35 cellular contexts compared by ENCODE assay signal in the genomic region with DNA sequence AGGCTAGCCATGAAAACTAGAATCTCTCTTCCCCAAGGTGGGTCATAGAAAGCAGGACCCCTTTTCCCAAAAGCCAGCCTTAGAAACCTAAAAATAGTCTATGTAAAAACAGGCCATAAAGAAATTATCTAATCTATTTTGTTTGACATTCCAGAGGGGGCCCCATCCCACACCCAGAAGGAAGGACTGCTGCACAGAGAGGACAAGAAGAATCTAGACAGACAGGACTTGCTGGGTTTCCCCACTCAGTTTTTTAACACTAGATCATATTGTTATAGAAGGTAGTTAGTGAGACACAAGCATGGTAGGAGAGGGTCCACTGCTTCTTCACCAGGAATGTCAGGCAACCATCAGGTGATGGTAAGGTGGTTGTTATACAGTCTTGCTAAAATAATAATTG.
"Had no signal": no experiment of that assay in that cellular context is flagged by ENCODE, and none has a peak within 500 bp of the region (broad histone marks: within the 10 kb centered on the region; RNA-seq: fewer than 3 reads in every experiment).

No MANE protein-coding gene starts in this region.

- H3K27ac ChIP-seq: adrenal gland, body of pancreas, colonic mucosa, dorsolateral prefrontal cortex, epithelial cell of prostate, esophagus squamous epithelium, WERI-Rb-1 had no signal

- H3K9me3 Mint-ChIP-seq: activated B cell treated with CpG ODN at 0.5 μM for 24 hours; activated CD4-positive, alpha-beta memory T cell treated with anti-CD3 and anti-CD28 coated beads for 36 hours; activated CD4-positive, alpha-beta T cell treated with anti-CD3 and anti-CD28 coated beads, Interleukin-2, amount 10 ng/mL, durations not matched to agents 24 days and 14 days; activated naive CD4-positive, alpha-beta T cell treated with anti-CD3 and anti-CD28 coated beads, Interleukin-2, amount 50 U/mL, for 24 hours; activated naive CD8-positive, alpha-beta T cell treated with anti-CD3 and anti-CD28 coated beads for 36 hours; activated naive CD8-positive, alpha-beta T cell treated with anti-CD3 and anti-CD28 coated beads, Interleukin-2, amount 50 U/mL, for 24 hours; activated T-helper 1 cell treated with anti-CD3 and anti-CD28 coated beads, Interleukin-12 subunit alpha, Interleukin-12 subunit beta, Interleukin-2, Interleukin-4 antibody, amounts not matched to agents 30 ng/mL and 10 ng/mL and 1 ng/mL, durations not matched to agents 14 hours and 24 hours and 36 hours; activated T-helper 2 cell treated with anti-CD3 and anti-CD28 coated beads, Interferon-gamma antibody, Interleukin-2, Interleukin-4, amounts not matched to agents 10 μg/mL and 5 μg/mL and 100 μg/mL, durations not matched to agents 14 hours and 24 hours and 36 hours; T-helper 2 cell treated with Interferon-gamma antibody and Interleukin-4, amounts not matched to agents 5 μg/mL and 100 μg/mL, for 36 hours had no signal

- H3K27ac Mint-ChIP-seq: activated B cell treated with CpG ODN at 0.5 μM for 24 hours; activated CD4-positive, alpha-beta memory T cell treated with anti-CD3 and anti-CD28 coated beads for 36 hours; activated CD4-positive, alpha-beta T cell treated with anti-CD3 and anti-CD28 coated beads for 36 hours; activated CD4-positive, alpha-beta T cell treated with anti-CD3 and anti-CD28 coated beads, Interleukin-2, amount 10 ng/mL, durations not matched to agents 24 days and 14 days; activated CD8-positive, alpha-beta memory T cell treated with anti-CD3 and anti-CD28 coated beads, Interleukin-2, amount 10 ng/mL, durations not matched to agents 7 days and 5 days; activated CD8-positive, alpha-beta T cell treated with anti-CD3 and anti-CD28 coated beads, Interleukin-2, amount 10 ng/mL, durations not matched to agents 7 days and 5 days; activated naive CD4-positive, alpha-beta T cell treated with anti-CD3 and anti-CD28 coated beads for 36 hours; activated naive CD4-positive, alpha-beta T cell treated with anti-CD3 and anti-CD28 coated beads, Interleukin-2, amount 50 U/mL, for 24 hours; activated naive CD8-positive, alpha-beta T cell treated with anti-CD3 and anti-CD28 coated beads for 36 hours; activated naive CD8-positive, alpha-beta T cell treated with anti-CD3 and anti-CD28 coated beads, Interleukin-2, amount 50 U/mL, for 24 hours; activated T-helper 1 cell treated with anti-CD3 and anti-CD28 coated beads, Interleukin-12 subunit alpha, Interleukin-12 subunit beta, Interleukin-2, Interleukin-4 antibody, amounts not matched to agents 30 ng/mL and 10 ng/mL and 1 ng/mL, durations not matched to agents 14 hours and 24 hours and 36 hours; activated T-helper 2 cell treated with anti-CD3 and anti-CD28 coated beads, Interferon-gamma antibody, Interleukin-2, Interleukin-4, amounts not matched to agents 10 μg/mL and 5 μg/mL and 100 μg/mL, durations not matched to agents 14 hours and 24 hours and 36 hours; T-helper 17 cell; T-helper 2 cell treated with Interferon-gamma antibody and Interleukin-4, amounts not matched to agents 5 μg/mL and 100 μg/mL, for 36 hours had no signal

- H3K36me3 ChIP-seq: adrenal gland, colonic mucosa, esophagus squamous epithelium, WERI-Rb-1 had no signal

- H3K4me3 Mint-ChIP-seq: activated B cell treated with CpG ODN at 0.5 μM for 24 hours; activated CD4-positive, alpha-beta memory T cell treated with anti-CD3 and anti-CD28 coated beads for 36 hours; activated CD4-positive, alpha-beta T cell treated with anti-CD3 and anti-CD28 coated beads for 36 hours; activated CD4-positive, alpha-beta T cell treated with anti-CD3 and anti-CD28 coated beads, Interleukin-2, amount 10 ng/mL, durations not matched to agents 24 days and 14 days; activated CD8-positive, alpha-beta memory T cell treated with anti-CD3 and anti-CD28 coated beads, Interleukin-2, amount 10 ng/mL, durations not matched to agents 7 days and 5 days; activated CD8-positive, alpha-beta T cell treated with anti-CD3 and anti-CD28 coated beads, Interleukin-2, amount 10 ng/mL, durations not matched to agents 7 days and 5 days; activated naive CD4-positive, alpha-beta T cell treated with anti-CD3 and anti-CD28 coated beads for 36 hours; activated naive CD4-positive, alpha-beta T cell treated with anti-CD3 and anti-CD28 coated beads, Interleukin-2, amount 50 U/mL, for 24 hours; activated naive CD8-positive, alpha-beta T cell treated with anti-CD3 and anti-CD28 coated beads for 36 hours; activated naive CD8-positive, alpha-beta T cell treated with anti-CD3 and anti-CD28 coated beads, Interleukin-2, amount 50 U/mL, for 24 hours; activated T-helper 1 cell treated with anti-CD3 and anti-CD28 coated beads, Interleukin-12 subunit alpha, Interleukin-12 subunit beta, Interleukin-2, Interleukin-4 antibody, amounts not matched to agents 30 ng/mL and 10 ng/mL and 1 ng/mL, durations not matched to agents 14 hours and 24 hours and 36 hours; T-helper 17 cell; T-helper 2 cell treated with Interferon-gamma antibody and Interleukin-4, amounts not matched to agents 5 μg/mL and 100 μg/mL, for 36 hours had no signal

- H3K27me3 Mint-ChIP-seq: activated B cell treated with CpG ODN at 0.5 μM for 24 hours; activated CD4-positive, alpha-beta memory T cell treated with anti-CD3 and anti-CD28 coated beads for 36 hours; activated CD4-positive, alpha-beta T cell treated with anti-CD3 and anti-CD28 coated beads for 36 hours; activated CD4-positive, alpha-beta T cell treated with anti-CD3 and anti-CD28 coated beads, Interleukin-2, amount 10 ng/mL, durations not matched to agents 24 days and 14 days; activated CD8-positive, alpha-beta memory T cell treated with anti-CD3 and anti-CD28 coated beads, Interleukin-2, amount 10 ng/mL, durations not matched to agents 7 days and 5 days; activated naive CD8-positive, alpha-beta T cell treated with anti-CD3 and anti-CD28 coated beads for 36 hours; activated naive CD8-positive, alpha-beta T cell treated with anti-CD3 and anti-CD28 coated beads, Interleukin-2, amount 50 U/mL, for 24 hours; T-helper 17 cell had no signal

- H3K36me3 Mint-ChIP-seq: activated CD4-positive, alpha-beta memory T cell treated with anti-CD3 and anti-CD28 coated beads for 36 hours; activated CD8-positive, alpha-beta memory T cell treated with anti-CD3 and anti-CD28 coated beads, Interleukin-2, amount 10 ng/mL, durations not matched to agents 7 days and 5 days; activated naive CD4-positive, alpha-beta T cell treated with anti-CD3 and anti-CD28 coated beads, Interleukin-2, amount 50 U/mL, for 24 hours; activated naive CD8-positive, alpha-beta T cell treated with anti-CD3 and anti-CD28 coated beads for 36 hours had no signal

- H3K9me3 ChIP-seq: adrenal gland, body of pancreas, colonic mucosa, esophagus squamous epithelium had no signal

- H3K4me1 ChIP-seq: adrenal gland, body of pancreas, colonic mucosa, esophagus squamous epithelium had no signal

- H3K27me3 ChIP-seq: adrenal gland, body of pancreas, colonic mucosa, dorsolateral prefrontal cortex, esophagus squamous epithelium had no signal

- DNase-seq: activated B cell treated with CpG ODN at 0.5 μM for 24 hours; activated CD4-positive, alpha-beta memory T cell treated with anti-CD3 and anti-CD28 coated beads for 36 hours; activated CD4-positive, alpha-beta T cell treated with anti-CD3 and anti-CD28 coated beads for 36 hours; activated CD4-positive, alpha-beta T cell treated with anti-CD3 and anti-CD28 coated beads, Interleukin-2, amount 10 ng/mL, durations not matched to agents 24 days and 14 days; activated CD4-positive, CD25-positive, alpha-beta regulatory T cell treated with anti-CD3 and anti-CD28 coated beads, Interleukin-2, amount 50 U/mL, for 72 hours; activated CD8-positive, alpha-beta memory T cell treated with anti-CD3 and anti-CD28 coated beads, Interleukin-2, amount 10 ng/mL, durations not matched to agents 7 days and 5 days; activated CD8-positive, alpha-beta memory T cell treated with anti-CD3 and anti-CD28 coated beads, Interleukin-2, amount 50 U/mL, for 4 hours; activated CD8-positive, alpha-beta T cell treated with anti-CD3 and anti-CD28 coated beads, Interleukin-2, amount 10 ng/mL, durations not matched to agents 7 days and 5 days; activated effector memory CD4-positive, alpha-beta T cell treated with anti-CD3 and anti-CD28 coated beads, Interleukin-2, amount 50 U/mL, for 16 hours; activated naive CD4-positive, alpha-beta T cell treated with anti-CD3 and anti-CD28 coated beads for 36 hours; activated naive CD8-positive, alpha-beta T cell treated with anti-CD3 and anti-CD28 coated beads for 36 hours; activated naive CD8-positive, alpha-beta T cell treated with anti-CD3 and anti-CD28 coated beads, Interleukin-2, amount 50 U/mL, for 24 hours; activated T-cell treated with anti-CD3 and anti-CD28 coated beads, Interleukin-2, amount 50 U/mL, for 1 hour; activated T-cell treated with anti-CD3 and anti-CD28 coated beads, Interleukin-2, amount 50 U/mL, for 48 hours; adrenal gland; amygdala; aorta; body of pancreas; central memory CD4-positive, alpha-beta T cell; cerebellar nuclear complex; colonic mucosa; dorsolateral prefrontal cortex; effector memory CD4-positive, alpha-beta T cell; esophagus squamous epithelium; foreskin melanocyte; head of caudate nucleus; T-helper 1 cell; T-helper 17 cell; T1000; WERI-Rb-1 had no signal

- H3K4me1 Mint-ChIP-seq: activated B cell treated with CpG ODN at 0.5 μM for 24 hours; activated CD4-positive, alpha-beta T cell treated with anti-CD3 and anti-CD28 coated beads for 36 hours; activated CD4-positive, alpha-beta T cell treated with anti-CD3 and anti-CD28 coated beads, Interleukin-2, amount 10 ng/mL, durations not matched to agents 24 days and 14 days; activated CD8-positive, alpha-beta memory T cell treated with anti-CD3 and anti-CD28 coated beads, Interleukin-2, amount 10 ng/mL, durations not matched to agents 7 days and 5 days; activated naive CD4-positive, alpha-beta T cell treated with anti-CD3 and anti-CD28 coated beads, Interleukin-2, amount 50 U/mL, for 24 hours; activated naive CD8-positive, alpha-beta T cell treated with anti-CD3 and anti-CD28 coated beads for 36 hours; activated naive CD8-positive, alpha-beta T cell treated with anti-CD3 and anti-CD28 coated beads, Interleukin-2, amount 50 U/mL, for 24 hours; T-helper 17 cell had no signal

- H3K4me3 ChIP-seq: adrenal gland, body of pancreas, colonic mucosa, dorsolateral prefrontal cortex, esophagus squamous epithelium had no signal

- ATAC-seq: activated CD4-positive, alpha-beta T cell treated with anti-CD3 and anti-CD28 coated beads for 36 hours; activated CD8-positive, alpha-beta memory T cell treated with anti-CD3 and anti-CD28 coated beads, Interleukin-2, amount 10 ng/mL, durations not matched to agents 7 days and 5 days; activated CD8-positive, alpha-beta T cell treated with anti-CD3 and anti-CD28 coated beads, Interleukin-2, amount 10 ng/mL, durations not matched to agents 7 days and 5 days; activated naive CD8-positive, alpha-beta T cell treated with anti-CD3 and anti-CD28 coated beads, Interleukin-2, amount 50 U/mL, for 24 hours; body of pancreas; T-helper 17 cell had no signal
